ENCODE assay signal across 13 cellular contexts in genomic region chr16:22264786-22265185, GRCh38. TPM values are rescaled to one million over a fixed set of nuclear protein-coding genes. Genes with fewer than 3 reads are reported as not detected.
A peak's percentile ranks its signal among the peaks of the same experiment; 100 is the strongest.
DNase-seq lines count a peak whose midpoint lies in the region; ATAC-seq and TF ChIP-seq lines count a peak whose summit lies in the region.
"Had no signal": no experiment of that assay in that cellular context is flagged by ENCODE, and none has a peak within 500 bp of the region (broad histone marks: within the 10 kb centered on the region; RNA-seq: fewer than 3 reads in every experiment).

No MANE protein-coding gene starts in this region.

- no peaks in the 10 kb centered on the region for H3K9me3 Mint-ChIP-seq in CD4-positive, alpha-beta T cell
- no peaks in the 10 kb centered on the region for H3K9me3 Mint-ChIP-seq in T-helper 2 cell treated with Interferon-gamma antibody and Interleukin-4, amounts not matched to agents 5 μg/mL and 100 μg/mL, for 36 hours
- no peaks in the 10 kb centered on the region for H3K9me3 Mint-ChIP-seq in immature natural killer cell

- POLR2A ChIA-PET in CD4-positive, alpha-beta T cell (lab: Charles Lee), result no interaction called here

- ATAC-seq in CD4-positive, alpha-beta T cell (ENCODE audit: poor library complexity), result no peak
- no peak for ATAC-seq in HG03520 (IDR thresholded peaks at IDR 0.05; ENCODE audit: unreplicated experiment)

- intact Hi-C loops in CD4-positive, alpha-beta T cell (cut with DNase I, micrococcal nuclease), result no loop called here
- intact Hi-C loops in cardiac septum (cut with DNase I), result no loop called here

- TF ChIP-seq CTCF in CD4-positive, alpha-beta T cell (IDR thresholded peaks at IDR 0.05), result no peak

- H3K36me3 Mint-ChIP-seq in CD4-positive, alpha-beta T cell (ENCODE audit: low read depth), result peaks cover 47% of the 10 kb centered on the region
- peaks cover 44% of the 10 kb centered on the region for H3K36me3 Mint-ChIP-seq in T-helper 2 cell treated with Interferon-gamma antibody and Interleukin-4, amounts not matched to agents 5 μg/mL and 100 μg/mL, for 36 hours (ENCODE audit: low read depth)
- H3K36me3 Mint-ChIP-seq in immature natural killer cell, result peaks cover 6 to 21% (median 6%) of the 10 kb centered on the region in 3 donors

- peak overlapping the region; percentile 66 for H3K27ac Mint-ChIP-seq in CD4-positive, alpha-beta T cell
- H3K27ac Mint-ChIP-seq in T-helper 2 cell treated with Interferon-gamma antibody and Interleukin-4, amounts not matched to agents 5 μg/mL and 100 μg/mL, for 36 hours, result peak overlapping the region; percentile 69
- peak overlapping the region in 4 of 6 donors; percentile 14 to 82 (median 41) for H3K27ac Mint-ChIP-seq in immature natural killer cell

- H3K27me3 ChIP-seq in CD4-positive, alpha-beta T cell (ENCODE audit: control insufficient read depth, insufficient read depth, low read length), result no peaks in the 10 kb centered on the region
- H3K27me3 ChIP-seq: ovary had no signal

- no peak overlapping the region for H3K4me3 Mint-ChIP-seq in CD4-positive, alpha-beta T cell
- H3K4me3 Mint-ChIP-seq in T-helper 2 cell treated with Interferon-gamma antibody and Interleukin-4, amounts not matched to agents 5 μg/mL and 100 μg/mL, for 36 hours, result no peak overlapping the region
- no peak overlapping the region for H3K4me3 Mint-ChIP-seq in immature natural killer cell

- CTCF ChIA-PET in CD4-positive, alpha-beta T cell (lab: Charles Lee), result interaction anchor here (0.7 kb wide), 1 partner anchor 32 kb away, joined by 3 read pairs; no protein-coding TSS in a partner anchor

- DNase-seq in CD4-positive, alpha-beta T cell, result no peak
- DNase-seq in ELF-1 (ENCODE audit: low read depth, low spot score), result peak; percentile 23
- no peak for DNase-seq in T-helper 2 cell treated with Interferon-gamma antibody and Interleukin-4, amounts not matched to agents 5 μg/mL and 100 μg/mL, for 36 hours (ENCODE audit: low spot score)
- no peak for DNase-seq in immature natural killer cell
- DNase-seq in cardiac septum (ENCODE audit: low spot score), result no peak
- DNase-seq in cortex of kidney (lab: John Stamatoyannopoulos, UW), result no peak
- DNase-seq: activated effector memory CD4-positive, alpha-beta T cell treated with anti-CD3 and anti-CD28 coated beads, Interleukin-2, amount 50 U/mL, for 16 hours; KBM-7; NCI-H2029 treated with DMSO at 0.1 percent for 48 hours; ovary; stimulated activated CD4-positive, alpha-beta T cell treated with anti-CD3 and anti-CD28 coated beads, Interleukin-4, amount 100 ng/mL, for 24 hours; substantia nigra had no signal

- no peaks in the 10 kb centered on the region for H3K27me3 Mint-ChIP-seq in CD4-positive, alpha-beta T cell
- H3K27me3 Mint-ChIP-seq in T-helper 2 cell treated with Interferon-gamma antibody and Interleukin-4, amounts not matched to agents 5 μg/mL and 100 μg/mL, for 36 hours (ENCODE audit: low read depth), result no peaks in the 10 kb centered on the region
- H3K27me3 Mint-ChIP-seq in immature natural killer cell (ENCODE audit: low read depth in 3 of 3), result peaks cover 0 to 7% (median 1%) of the 10 kb centered on the region in 3 donors

- H3K4me1 Mint-ChIP-seq in CD4-positive, alpha-beta T cell (ENCODE audit: low read depth), result peaks cover 19% of the 10 kb centered on the region
- peaks cover 16% of the 10 kb centered on the region for H3K4me1 Mint-ChIP-seq in T-helper 2 cell treated with Interferon-gamma antibody and Interleukin-4, amounts not matched to agents 5 μg/mL and 100 μg/mL, for 36 hours (ENCODE audit: low read depth)
- H3K4me1 Mint-ChIP-seq in immature natural killer cell, result peaks cover 16 to 25% of the 10 kb centered on the region in 2 donors

- H3K27ac ChIP-seq in CD4-positive, alpha-beta T cell (ENCODE audit: low read depth, low read length), result no peak overlapping the region
- H3K27ac ChIP-seq: ovary had no signal

- H3K9me3 ChIP-seq in CD4-positive, alpha-beta T cell (ENCODE audit: control insufficient read depth, low read length), result no peaks in the 10 kb centered on the region
- H3K9me3 ChIP-seq: ovary had no signal

RNA-seq across cellular contexts. Expression of gene POLR3E, which starts 32.4 kb away (rescaled TPM):
- total RNA-seq in CD4-positive, alpha-beta T cell, result 100 to 1,000 TPM; 239 to 242 TPM
- 10 to 100 TPM in 1 of 3 donors, 1 to 10 TPM in 2; 2.9 to 21.5 (median 6.9) TPM for polyA plus RNA-seq in immature natural killer cell
- total RNA-seq in cardiac septum, result 32.7 TPM

RNA-seq across cellular contexts. Expression of gene EEF2K, which starts 58.7 kb away (rescaled TPM):
- 10 to 100 TPM; 10.1 to 13.2 TPM for total RNA-seq in CD4-positive, alpha-beta T cell
- 1 to 10 TPM in 2 of 3 donors, not detected in 1; 1.1 to 3.2 TPM for polyA plus RNA-seq in immature natural killer cell
- total RNA-seq in cardiac septum, result 16.2 TPM
